In the genomic region with DNA sequence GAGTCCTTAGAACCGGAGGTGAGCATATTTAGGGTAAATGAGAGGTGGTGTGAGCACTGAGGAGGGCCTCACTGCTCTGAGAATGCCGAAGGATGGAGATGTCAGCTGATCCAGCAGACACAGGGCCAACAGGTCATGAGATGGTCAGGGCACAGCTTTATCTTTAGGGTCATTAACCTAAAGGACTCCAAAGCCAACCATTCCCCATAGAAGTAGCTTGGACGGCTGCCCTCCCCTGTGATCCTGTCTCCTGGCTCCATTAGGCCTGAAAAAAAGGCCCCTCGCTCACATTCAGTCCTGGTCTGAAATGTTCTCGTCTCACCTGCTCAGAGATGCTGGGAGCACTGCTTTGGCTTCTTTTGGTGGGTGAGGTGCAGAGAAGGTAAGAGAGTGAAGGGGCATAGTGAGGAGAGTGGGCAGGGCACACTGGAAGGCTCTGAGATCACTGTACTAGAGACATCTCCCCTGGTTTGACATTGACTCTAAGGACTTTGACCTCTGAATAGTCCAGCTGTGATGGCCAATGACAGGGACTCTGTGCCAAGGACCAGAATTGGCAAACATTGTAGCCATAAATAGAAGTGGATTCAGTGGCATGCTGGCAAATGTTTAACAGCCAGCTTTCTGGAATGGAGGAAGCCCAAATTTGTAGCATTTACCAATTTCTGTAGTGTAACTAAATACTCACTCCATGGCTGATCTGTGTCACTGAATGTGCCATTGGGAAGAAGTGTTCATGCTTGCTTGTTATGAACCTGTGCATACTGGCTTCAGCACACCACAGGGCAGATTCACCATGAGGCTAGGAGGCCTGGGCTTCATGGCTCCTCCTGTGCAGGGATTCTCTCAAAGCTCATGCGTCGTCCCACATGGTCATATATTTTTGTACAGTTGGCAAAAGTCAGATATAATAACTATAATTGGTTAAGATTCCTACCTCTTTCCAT, we compare ENCODE assay signal across 18 cellular contexts.
DNase-seq lines count a peak whose midpoint lies in the region; ATAC-seq and TF ChIP-seq lines count a peak whose summit lies in the region.
"Had no signal": no experiment of that assay in that cellular context is flagged by ENCODE, and none has a peak within 500 bp of the region (broad histone marks: within the 10 kb centered on the region; RNA-seq: fewer than 3 reads in every experiment).

No MANE protein-coding gene starts in this region.

- DNase-seq in Right ventricle myocardium inferior (ENCODE audit: missing footprints) (no peak), cardiac septum (ENCODE audit: low spot score) (no peak), left ventricle myocardium superior (no peak), mucosa of descending colon (peak in 1 of 3 donors; percentile 19), aorta (no peak), smooth muscle cell (lab: John Stamatoyannopoulos, UW; ENCODE audit: unreplicated experiment) (no peak)
- DNase-seq in activated CD4-positive, alpha-beta T cell treated with anti-CD3 and anti-CD28 coated beads for 4 hours = no peak
- DNase-seq: CD8-positive, alpha-beta memory T cell; DND-41; KG1; NCI-H1417 treated with DMSO at 0.1 percent for 48 hours; NCI-H2029; NCI-H510A; NCI-H82; Peyer's patch; SHP77 had no signal

- 87 to 88% methylated on average over 7 of the region's 7 CpGs for WGBS in aorta, 2 donors
- 88% methylated on average over 7 of the region's 7 CpGs for WGBS in smooth muscle cell (ENCODE audit: low lambda C conversion rate)

- H3K4me1 ChIP-seq in mucosa of descending colon (ENCODE audit: low read depth) (no peaks in the 10 kb centered on the region), aorta (ENCODE audit: control insufficient read depth in 1 of 2, insufficient read depth in 2 of 2, low read length in 2 of 2) (no peaks in the 10 kb centered on the region), smooth muscle cell (ENCODE audit: low read depth) (no peaks in the 10 kb centered on the region)
- H3K4me1 ChIP-seq: BLaER1, Peyer's patch had no signal

- no peak overlapping the region for H3K9ac ChIP-seq in smooth muscle cell (ENCODE audit: low read depth)
- H3K9ac ChIP-seq: BLaER1 had no signal

- H3K27ac ChIP-seq in aorta (ENCODE audit: low read depth in 1 of 2, low read length in 2 of 2) = no peak overlapping the region
- H3K27ac ChIP-seq in smooth muscle cell (ENCODE audit: low read depth) = no peak overlapping the region
- H3K27ac ChIP-seq: BLaER1, Peyer's patch had no signal

- no peak overlapping the region for H3K4me2 ChIP-seq in smooth muscle cell
- H3K4me2 ChIP-seq: BLaER1 had no signal

- H3K9me3 ChIP-seq in mucosa of descending colon = no peaks in the 10 kb centered on the region
- H3K9me3 ChIP-seq in aorta (ENCODE audit: control insufficient read depth, low read length) = no peaks in the 10 kb centered on the region
- no peaks in the 10 kb centered on the region for H3K9me3 ChIP-seq in smooth muscle cell (replicated peaks; ENCODE audit: low read depth)
- H3K9me3 ChIP-seq: BLaER1, Peyer's patch had no signal

- no peaks in the 10 kb centered on the region for H4K20me1 ChIP-seq in smooth muscle cell (ENCODE audit: low read depth)
- H4K20me1 ChIP-seq: BLaER1 had no signal

- TF ChIP-seq CTCF in mucosa of descending colon (IDR thresholded peaks at IDR 0.05) (no peak), smooth muscle cell (IDR thresholded peaks at IDR 0.05; ENCODE audit: borderline replicate concordance, insufficient read depth, poor library complexity, severe bottlenecking) (no peak)

- no peaks in the 10 kb centered on the region for H3F3A ChIP-seq in smooth muscle cell (ENCODE audit: low read depth)

- intact Hi-C loops in Right ventricle myocardium inferior (cut with DNase I) (loop anchor here (5.0 kb wide), 1 partner anchor 35 kb away; no protein-coding TSS in a partner anchor), cardiac septum (cut with DNase I) (no loop called here), left ventricle myocardium superior (cut with micrococcal nuclease) (no loop called here), mucosa of descending colon (cut with DNase I, micrococcal nuclease) (no loop called here), aorta (cut with DNase I) (no loop called here)

- H3K79me2 ChIP-seq in smooth muscle cell (ENCODE audit: low read depth) = no peaks in the 10 kb centered on the region

- ATAC-seq in Right ventricle myocardium inferior (peak; percentile 74), left ventricle myocardium superior (peak; percentile 88), mucosa of descending colon (peak; percentile 50), aorta (ENCODE audit: low FRiP score) (peak; percentile 27), GM21367 (IDR thresholded peaks at IDR 0.05; ENCODE audit: unreplicated experiment) (no peak)

- H3K4me3 ChIP-seq in mucosa of descending colon = no peak overlapping the region
- H3K4me3 ChIP-seq in aorta (ENCODE audit: low read length in 2 of 2) = no peak overlapping the region
- no peak overlapping the region for H3K4me3 ChIP-seq in smooth muscle cell
- H3K4me3 ChIP-seq: BLaER1, Peyer's patch had no signal

- H3K36me3 ChIP-seq in mucosa of descending colon (ENCODE audit: low read depth) (no peaks in the 10 kb centered on the region), aorta (ENCODE audit: control insufficient read depth in 1 of 2, insufficient read depth in 2 of 2, low read length in 1 of 2) (no peaks in the 10 kb centered on the region), smooth muscle cell (ENCODE audit: low read depth) (no peaks in the 10 kb centered on the region)
- H3K36me3 ChIP-seq: BLaER1, Peyer's patch had no signal

- H2AFZ ChIP-seq in smooth muscle cell (ENCODE audit: low read depth) = no peak overlapping the region

- H3K27me3 ChIP-seq in aorta (ENCODE audit: control insufficient read depth in 1 of 2, insufficient read depth in 2 of 2, low read length in 1 of 2) = no peaks in the 10 kb centered on the region
- peaks cover 8% of the 10 kb centered on the region for H3K27me3 ChIP-seq in smooth muscle cell (ENCODE audit: low read depth)
- H3K27me3 ChIP-seq: BLaER1, Peyer's patch had no signal
